Comparison of ENCODE assay signal across 8 cellular contexts in the genomic region with DNA sequence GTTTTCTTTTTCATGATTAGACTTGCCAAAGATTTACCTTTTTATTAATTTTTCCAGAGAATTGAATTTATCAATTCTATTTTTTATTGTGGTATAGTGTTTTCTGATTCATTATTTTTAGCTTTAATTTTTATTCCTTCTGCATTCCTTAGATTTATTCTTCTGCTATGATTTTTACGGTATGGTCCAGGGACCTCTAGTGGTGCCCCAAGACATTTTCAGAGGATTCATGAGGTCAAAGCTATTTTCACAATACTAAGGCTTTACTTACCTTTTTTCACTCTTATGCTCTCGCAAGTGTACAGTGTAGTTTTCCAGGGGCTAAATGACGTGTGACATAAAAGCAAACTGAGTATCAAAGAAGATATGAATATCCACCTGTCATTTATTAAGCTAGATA. TPM values are rescaled to one million over a fixed set of nuclear protein-coding genes. Genes with fewer than 3 reads are reported as not detected.
DNase-seq lines count a peak whose midpoint lies in the region; ATAC-seq and TF ChIP-seq lines count a peak whose summit lies in the region.

No MANE protein-coding gene starts in this region.

- peak; percentile 67 to 70 for TF ChIP-seq RAD21 in liver (IDR thresholded peaks at IDR 0.05)

- H3K27ac ChIP-seq in VCaP (no peak overlapping the region), liver (ENCODE audit: low read depth in 1 of 2, low read length in 2 of 2) (no peak overlapping the region), upper lobe of right lung (no peak overlapping the region)

- 25% methylated on average over 3 of the region's 3 CpGs for WGBS in liver

- intact Hi-C loops in upper lobe of right lung (cut with DNase I) = no loop called here

- no peak for ATAC-seq in GM21447 (IDR thresholded peaks at IDR 0.05; ENCODE audit: unreplicated experiment)
- no peak for ATAC-seq in upper lobe of right lung

- H3K27me3 ChIP-seq in liver (ENCODE audit: control insufficient read depth in 4 of 4, insufficient read depth in 4 of 4, low read length in 3 of 4) (no peaks in the 10 kb centered on the region), upper lobe of right lung (no peaks in the 10 kb centered on the region)

- no peaks in the 10 kb centered on the region for H3K36me3 ChIP-seq in liver (ENCODE audit: control insufficient read depth in 4 of 4, insufficient read depth in 3 of 4, low read depth in 1 of 4, low read length in 3 of 4)
- H3K36me3 ChIP-seq in upper lobe of right lung = no peaks in the 10 kb centered on the region

- H3K4me1 ChIP-seq in liver (ENCODE audit: control insufficient read depth in 4 of 4, insufficient read depth in 4 of 4, low read length in 3 of 4) (no peaks in the 10 kb centered on the region), upper lobe of right lung (no peaks in the 10 kb centered on the region)

- TF ChIP-seq CTCF in VCaP (conservative IDR thresholded peaks at IDR 0.05) = peak; percentile 56; the same call in 1 of the 2 replicates
- peak; percentile 45 for TF ChIP-seq CTCF in liver (IDR thresholded peaks at IDR 0.05; ENCODE audit: low read depth, low read length, missing input control)
- no peak for TF ChIP-seq CTCF in upper lobe of right lung (IDR thresholded peaks at IDR 0.05)

- in situ Hi-C loops in Caki2 (cut with HindIII; ENCODE audit: low pct_unique_long_range_greater_than_20kb, low sequenced_read_pairs) = no loop called here

- CTCF ChIA-PET in HEK293T (lab: Yijun Ruan, JAX) = interaction anchor here (0.6 to 2.7 kb wide), 13 partner anchors 9 to 205 kb away, joined by 3 to 11 read pairs (median 3); a partner anchor contains a TSS

- DNase-seq in Caki2 (ENCODE audit: low read depth) = peak; percentile 14
- DNase-seq in HEK293T (ENCODE audit: extremely low spot score) = peak; percentile 16
- DNase-seq in SHP77 treated with DMSO at 0.1 percent for 48 hours (lab: John Stamatoyannopoulos, UW) = no peak
- DNase-seq in upper lobe of right lung = no peak
- no peak for DNase-seq in amniotic stem cell (lab: John Stamatoyannopoulos, UW)

- no peaks in the 10 kb centered on the region for H3K9me3 ChIP-seq in liver (ENCODE audit: control insufficient read depth in 4 of 4, low read length in 3 of 4)
- H3K9me3 ChIP-seq in upper lobe of right lung = no peaks in the 10 kb centered on the region

- no peak overlapping the region for H3K4me3 ChIP-seq in liver (ENCODE audit: low read depth in 1 of 3, low read length in 3 of 3)
- H3K4me3 ChIP-seq in upper lobe of right lung = no peak overlapping the region

- POLR2A ChIA-PET in HEK293T (lab: Yijun Ruan, JAX) = interaction anchor here (1.6 to 1.9 kb wide), 2 partner anchors 8 to 107 kb away, joined by 4 to 6 read pairs; a partner anchor contains a TSS

- no peak overlapping the region for H3K9ac ChIP-seq in liver (ENCODE audit: low read depth in 1 of 2, low read length in 2 of 2)

TF ChIP-seq in HEK293T, 16 proteins besides CTCF, POLR2A, EP300 and RAD21:
- TF ChIP-seq SUZ12 (IDR thresholded peaks at IDR 0.05) (no peak), L3MBTL2 (conservative IDR thresholded peaks at IDR 0.05) (no peak), CTBP1 (IDR thresholded peaks at IDR 0.05; ENCODE audit: borderline replicate concordance) (no peak), SP1 (IDR thresholded peaks at IDR 0.05) (no peak), FOXK2 (IDR thresholded peaks at IDR 0.05) (no peak), ZNF384 (IDR thresholded peaks at IDR 0.05) (no peak), TARDBP (IDR thresholded peaks at IDR 0.05) (no peak), HDGF (IDR thresholded peaks at IDR 0.05; ENCODE audit: borderline replicate concordance) (no peak), FOXM1 (IDR thresholded peaks at IDR 0.05; ENCODE audit: borderline replicate concordance) (no peak), LEF1 (IDR thresholded peaks at IDR 0.05; ENCODE audit: borderline replicate concordance) (no peak), ELF4 (IDR thresholded peaks at IDR 0.05) (no peak), ARNT (IDR thresholded peaks at IDR 0.05) (no peak), FOXA1 (IDR thresholded peaks at IDR 0.05) (no peak), NFRKB (IDR thresholded peaks at IDR 0.05) (no peak), BHLHE40 (IDR thresholded peaks at IDR 0.05; ENCODE audit: borderline replicate concordance) (no peak)
- TF ChIP-seq, protein P1, sequence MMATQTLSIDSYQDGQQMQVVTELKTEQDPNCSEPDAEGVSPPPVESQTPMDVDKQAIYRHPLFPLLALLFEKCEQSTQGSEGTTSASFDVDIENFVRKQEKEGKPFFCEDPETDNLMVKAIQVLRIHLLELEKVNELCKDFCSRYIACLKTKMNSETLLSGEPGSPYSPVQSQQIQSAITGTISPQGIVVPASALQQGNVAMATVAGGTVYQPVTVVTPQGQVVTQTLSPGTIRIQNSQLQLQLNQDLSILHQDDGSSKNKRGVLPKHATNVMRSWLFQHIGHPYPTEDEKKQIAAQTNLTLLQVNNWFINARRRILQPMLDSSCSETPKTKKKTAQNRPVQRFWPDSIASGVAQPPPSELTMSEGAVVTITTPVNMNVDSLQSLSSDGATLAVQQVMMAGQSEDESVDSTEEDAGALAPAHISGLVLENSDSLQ (IDR thresholded peaks at IDR 0.05) = no peak

TF ChIP-seq in liver, 16 proteins besides CTCF, POLR2A, EP300 and RAD21:
- TF ChIP-seq RXRA (IDR thresholded peaks at IDR 0.05) (no peak), YY1 (IDR thresholded peaks at IDR 0.05) (no peak)
- TF ChIP-seq, protein P2, sequence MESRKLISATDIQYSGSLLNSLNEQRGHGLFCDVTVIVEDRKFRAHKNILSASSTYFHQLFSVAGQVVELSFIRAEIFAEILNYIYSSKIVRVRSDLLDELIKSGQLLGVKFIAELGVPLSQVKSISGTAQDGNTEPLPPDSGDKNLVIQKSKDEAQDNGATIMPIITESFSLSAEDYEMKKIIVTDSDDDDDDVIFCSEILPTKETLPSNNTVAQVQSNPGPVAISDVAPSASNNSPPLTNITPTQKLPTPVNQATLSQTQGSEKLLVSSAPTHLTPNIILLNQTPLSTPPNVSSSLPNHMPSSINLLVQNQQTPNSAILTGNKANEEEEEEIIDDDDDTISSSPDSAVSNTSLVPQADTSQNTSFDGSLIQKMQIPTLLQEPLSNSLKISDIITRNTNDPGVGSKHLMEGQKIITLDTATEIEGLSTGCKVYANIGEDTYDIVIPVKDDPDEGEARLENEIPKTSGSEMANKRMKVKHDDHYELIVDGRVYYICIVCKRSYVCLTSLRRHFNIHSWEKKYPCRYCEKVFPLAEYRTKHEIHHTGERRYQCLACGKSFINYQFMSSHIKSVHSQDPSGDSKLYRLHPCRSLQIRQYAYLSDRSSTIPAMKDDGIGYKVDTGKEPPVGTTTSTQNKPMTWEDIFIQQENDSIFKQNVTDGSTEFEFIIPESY (IDR thresholded peaks at IDR 0.05) = no peak

RNA-seq across cellular contexts. Expression of a gene that starts 8.0 kb away (rescaled TPM):
- 5.0 and 6.0 TPM in 2 replicates for total RNA-seq in Caki2 (2014; rRNA removed; shearing (Covaris generic); ENCODE audit: low replicate concordance)
- total RNA-seq in liver (1 to 10 TPM; 1.0 to 2.3 TPM), upper lobe of right lung (2.4 TPM)
- under 1 TPM; 0.46 to 0.88 TPM for polyA plus RNA-seq in liver

Comparison
In these comparisons a context has a peak if more than half of its experiments do, and no peak if none do; other contexts are left out.
1. DNase-seq: peak in Caki2 (single experiment) and HEK293T (single experiment); none in SHP77 treated with DMSO at 0.1 percent for 48 hours (single experiment), upper lobe of right lung (single experiment) and amniotic stem cell (single experiment).